ENCODE assay signal across 2 cellular contexts in the genomic region with DNA sequence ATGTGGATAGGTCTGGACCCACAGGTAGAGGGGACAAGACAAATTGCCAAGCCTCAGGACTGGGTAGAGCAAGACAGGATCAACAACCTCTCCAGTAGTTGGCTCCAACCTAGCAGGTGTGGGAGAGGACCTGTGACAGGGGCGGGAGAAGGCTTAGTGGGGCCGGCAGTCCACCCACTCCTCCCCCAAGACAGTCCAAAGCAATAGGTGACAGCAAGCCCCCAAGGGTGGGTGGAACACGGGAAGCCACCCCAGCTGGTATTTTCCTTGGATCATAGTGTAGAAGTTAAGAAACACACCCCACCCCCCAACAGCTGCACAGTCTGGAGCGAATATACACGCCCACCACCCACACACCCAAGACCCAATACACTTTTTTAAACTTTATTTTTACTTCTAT.
TF ChIP-seq lines count a peak whose summit lies in the region.

No MANE protein-coding gene starts in this region.

TF ChIP-seq in IMR-90, 13 proteins besides CTCF, POLR2A, EP300 and RAD21:
- TF ChIP-seq RCOR1 (IDR thresholded peaks at IDR 0.05; ENCODE audit: insufficient replicate concordance, low read length): no peak

TF ChIP-seq in K562, 482 proteins besides CTCF, POLR2A, EP300 and RAD21:
- TF ChIP-seq CBX1 (IDR thresholded peaks at IDR 0.05; ENCODE audit: low read depth): no peak
- TF ChIP-seq NCOA1 (IDR thresholded peaks at IDR 0.05; ENCODE audit: low read depth): no peak
- TF ChIP-seq CBFA2T2 (conservative IDR thresholded peaks at IDR 0.05): no peak
- peak; percentile 50 for TF ChIP-seq EGR1 (conservative IDR thresholded peaks at IDR 0.05)
- no peak for TF ChIP-seq FOXJ3 (CRISPR knock-in tag; IDR thresholded peaks at IDR 0.05)
- TF ChIP-seq TAF1 (IDR thresholded peaks at IDR 0.05; ENCODE audit: control insufficient read depth, extremely low read depth, insufficient read depth, low read length, severe bottlenecking): no peak
- no peak for TF ChIP-seq ZNF717 (CRISPR knock-in tag; IDR thresholded peaks at IDR 0.05)
